Comparison of ENCODE assay signal across 14 cellular contexts in genomic region chr10:19952103-19952502, GRCh38.
"Had no signal": no experiment of that assay in that cellular context is flagged by ENCODE, and none has a peak within 500 bp of the region (broad histone marks: within the 10 kb centered on the region; RNA-seq: fewer than 3 reads in every experiment).

No MANE protein-coding gene starts in this region.

- H3K27me3 Mint-ChIP-seq: activated naive CD8-positive, alpha-beta T cell; memory B cell; naive thymus-derived CD8-positive, alpha-beta T cell had no signal

- H2AFZ ChIP-seq: hepatocyte had no signal

- H3K4me3 Mint-ChIP-seq: activated naive CD8-positive, alpha-beta T cell; memory B cell; naive thymus-derived CD8-positive, alpha-beta T cell; T-helper 1 cell treated with Interleukin-12 subunit alpha and Interleukin-12 subunit beta and Interleukin-4 antibody, amounts not matched to agents 30 μg/mL and 1 μg/mL, for 36 hours had no signal

- H3K4me3 ChIP-seq: hepatocyte, left lung, tibial artery had no signal

- H3K4me2 ChIP-seq: hepatocyte had no signal

- H3K4me1 Mint-ChIP-seq: memory B cell; naive thymus-derived CD8-positive, alpha-beta T cell had no signal

- H3K27me3 ChIP-seq: hepatocyte, left lung, neutrophil, tibial artery had no signal

- H3K9me3 Mint-ChIP-seq: T-helper 1 cell treated with Interleukin-12 subunit alpha and Interleukin-12 subunit beta and Interleukin-4 antibody, amounts not matched to agents 30 μg/mL and 1 μg/mL, for 36 hours had no signal

- H3K27ac ChIP-seq: hepatocyte, neutrophil, tibial artery had no signal

- ATAC-seq: left lung; naive thymus-derived CD8-positive, alpha-beta T cell had no signal

- H3K79me2 ChIP-seq: hepatocyte had no signal

- H3K36me3 ChIP-seq: left lung, neutrophil, tibial artery had no signal

- DNase-seq: activated CD4-positive, alpha-beta T cell treated with anti-CD3 and anti-CD28 coated beads, Interleukin-2, amount 50 U/mL, for 48 hours; activated gamma-delta T cell treated with Interleukin-2 at 50 U/mL for 16 hours; left lung; naive thymus-derived CD8-positive, alpha-beta T cell; SIG-M5; stimulated activated CD4-positive, alpha-beta T cell treated with anti-CD3 and anti-CD28 coated beads, Interleukin-12 subunit alpha, Interleukin-12 subunit beta, amount 100 ng/mL, for 4 hours; stimulated activated CD4-positive, alpha-beta T cell treated with anti-CD3 and anti-CD28 coated beads, Interleukin-1b, Interleukin-23, amount 100 ng/mL, for 48 hours; stimulated activated naive CD4-positive, alpha-beta T cell treated with Interleukin-2 at 50 U/mL for 16 hours; tibial artery had no signal

- H3K9me3 ChIP-seq: left lung, neutrophil, tibial artery had no signal

- H3K36me3 Mint-ChIP-seq: activated naive CD8-positive, alpha-beta T cell; memory B cell; naive thymus-derived CD8-positive, alpha-beta T cell had no signal

- H3K27ac Mint-ChIP-seq: activated naive CD8-positive, alpha-beta T cell; memory B cell; naive thymus-derived CD8-positive, alpha-beta T cell; T-helper 1 cell treated with Interleukin-12 subunit alpha and Interleukin-12 subunit beta and Interleukin-4 antibody, amounts not matched to agents 30 μg/mL and 1 μg/mL, for 36 hours had no signal
